8 cellular contexts compared by ENCODE assay signal in the genomic region with DNA sequence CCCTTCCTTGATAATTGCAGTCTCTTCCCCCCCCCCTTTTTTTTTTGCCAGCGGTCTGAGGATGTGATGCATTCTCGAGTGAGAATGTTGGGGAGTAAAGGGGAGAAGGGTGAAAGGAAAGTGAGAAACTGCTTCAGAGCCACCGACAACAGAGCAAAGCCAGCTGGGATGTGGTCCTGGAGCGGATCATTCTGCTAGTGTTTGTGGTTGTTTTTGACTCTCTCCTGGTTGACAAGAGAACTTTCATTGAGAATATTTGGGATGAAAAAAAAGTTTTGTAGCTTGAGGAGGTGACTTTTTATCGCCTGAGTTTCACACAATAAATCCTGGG. TPM values are rescaled to one million over a fixed set of nuclear protein-coding genes. Genes with fewer than 3 reads are reported as not detected.
A peak's percentile ranks its signal among the peaks of the same experiment; 100 is the strongest.
DNase-seq lines count a peak whose midpoint lies in the region; ATAC-seq, FAIRE-seq and TF ChIP-seq lines count a peak whose summit lies in the region.

No MANE protein-coding gene starts in this region.

- peak overlapping the region; percentile 69 for H2AFZ ChIP-seq in astrocyte (ENCODE audit: low read depth, low read length)

- no peaks in the 10 kb centered on the region for H3K36me3 Mint-ChIP-seq in astrocyte (ENCODE audit: low read depth, unreplicated experiment)

- no peaks in the 10 kb centered on the region for H3K9me3 Mint-ChIP-seq in astrocyte (ENCODE audit: unreplicated experiment)

- intact Hi-C loops in left ventricle myocardium inferior (cut with micrococcal nuclease) (no loop called here), Right ventricle myocardium inferior (cut with DNase I) (loop anchor here (10.0 kb wide), 1 partner anchor 109 kb away; no protein-coding TSS in a partner anchor), lower lobe of right lung (cut with DNase I) (no loop called here), uterus (cut with DNase I; ENCODE audit: low total_unique reads) (no loop called here)

- H3K4me2 ChIP-seq in astrocyte (ENCODE audit: low read length), result peak overlapping the region; percentile 95

- H3K27me3 ChIP-seq in left ventricle myocardium inferior (ENCODE audit: low read depth) (no peaks in the 10 kb centered on the region), astrocyte (ENCODE audit: insufficient read depth, low read length) (no peaks in the 10 kb centered on the region), lower lobe of right lung (ENCODE audit: low read depth) (no peaks in the 10 kb centered on the region), uterus (no peaks in the 10 kb centered on the region)

- peak overlapping the region; percentile 97 for H3K9ac ChIP-seq in astrocyte (ENCODE audit: low read length)

- H3K36me3 ChIP-seq in left ventricle myocardium inferior (no peaks in the 10 kb centered on the region), astrocyte (ENCODE audit: insufficient read depth, low read length) (no peaks in the 10 kb centered on the region), lower lobe of right lung (no peaks in the 10 kb centered on the region), uterus (no peaks in the 10 kb centered on the region)

- no peaks in the 10 kb centered on the region for H3K9me3 ChIP-seq in left ventricle myocardium inferior (replicated peaks)
- H3K9me3 ChIP-seq in astrocyte (ENCODE audit: insufficient read depth, low read depth, low read length), result no peaks in the 10 kb centered on the region
- no peaks in the 10 kb centered on the region for H3K9me3 ChIP-seq in lower lobe of right lung
- no peaks in the 10 kb centered on the region for H3K9me3 ChIP-seq in uterus

- TF ChIP-seq CTCF in left ventricle myocardium inferior (IDR thresholded peaks at IDR 0.05; ENCODE audit: borderline replicate concordance), result no peak
- TF ChIP-seq CTCF in astrocyte (IDR thresholded peaks at IDR 0.05; ENCODE audit: insufficient read depth, low read depth, low read length), result no peak
- no peak for TF ChIP-seq CTCF in lower lobe of right lung (IDR thresholded peaks at IDR 0.05)
- TF ChIP-seq CTCF in uterus (IDR thresholded peaks at IDR 0.05), result no peak

- DNase-seq in left ventricle myocardium inferior, result no peak
- DNase-seq in Right ventricle myocardium inferior (ENCODE audit: missing footprints), result no peak
- no peak for DNase-seq in astrocyte (ENCODE audit: low read depth)
- no peak for DNase-seq in lower lobe of right lung
- DNase-seq in uterus, result no peak
- DNase-seq in NCI-H1436 treated with DMSO at 0.1 percent for 48 hours (lab: John Stamatoyannopoulos, UW), result no peak
- no peak for DNase-seq in NCI-H82 treated with DMSO at 0.1 percent for 48 hours (lab: John Stamatoyannopoulos, UW; ENCODE audit: unreplicated experiment)

- peaks cover 57% of the 10 kb centered on the region for H3K79me2 ChIP-seq in astrocyte (ENCODE audit: insufficient read depth, low read length)

- ATAC-seq in Right ventricle myocardium inferior (no peak), lower lobe of right lung (no peak), GM21717 (IDR thresholded peaks at IDR 0.05; ENCODE audit: unreplicated experiment) (no peak)

- H3K4me3 Mint-ChIP-seq in astrocyte (ENCODE audit: unreplicated experiment), result peak overlapping the region; percentile 89

- H3K4me1 ChIP-seq in left ventricle myocardium inferior (peaks cover 41% of the 10 kb centered on the region), astrocyte (ENCODE audit: insufficient read depth, low read length) (peaks cover 16% of the 10 kb centered on the region), lower lobe of right lung (peaks cover 21% of the 10 kb centered on the region), uterus (no peaks in the 10 kb centered on the region)

- FAIRE-seq in astrocyte (lab: Jason Lieb, UNC), result no peak

- H3K27ac ChIP-seq in left ventricle myocardium inferior (replicated peaks) (peak overlapping the region; percentile 94), astrocyte (ENCODE audit: low read depth, low read length) (peak overlapping the region; percentile 86), lower lobe of right lung (peak overlapping the region; percentile 91), uterus (peak overlapping the region; percentile 94 to 99)

- peak overlapping the region; percentile 94 for H3K27ac Mint-ChIP-seq in astrocyte (ENCODE audit: unreplicated experiment)

- peaks cover 39% of the 10 kb centered on the region for H4K20me1 ChIP-seq in astrocyte (ENCODE audit: insufficient read depth, low read length)

- no peaks in the 10 kb centered on the region for H3K27me3 Mint-ChIP-seq in astrocyte (ENCODE audit: low read depth, unreplicated experiment)

- H3K4me3 ChIP-seq in left ventricle myocardium inferior (peak overlapping the region; percentile 94), astrocyte (ENCODE audit: insufficient read depth, low read depth, low read length) (peak overlapping the region; percentile 85), lower lobe of right lung (peak overlapping the region; percentile 81), uterus (peak overlapping the region; percentile 83 to 96)

- H3K4me1 Mint-ChIP-seq in astrocyte (ENCODE audit: low read depth, unreplicated experiment), result peaks cover 11% of the 10 kb centered on the region

- no peak for TF ChIP-seq POLR2A in uterus (IDR thresholded peaks at IDR 0.05)

RNA-seq across cellular contexts. Expression of gene NF1, which starts 1.3 kb away (rescaled TPM):
- total RNA-seq in left ventricle myocardium inferior (42.5 TPM), Right ventricle myocardium inferior (37.1 TPM), astrocyte (53.7 and 54.9 TPM in 2 replicates), lower lobe of right lung (53.1 TPM), uterus (100 to 1,000 TPM in 2 of 4 donors, 10 to 100 TPM in 2; 40.9 to 158 (median 113) TPM)
